In genomic region chr2:8515390-8515761, GRCh38 we compare ENCODE assay signal across 9 cellular contexts.
DNase-seq lines count a peak whose midpoint lies in the region; ATAC-seq and TF ChIP-seq lines count a peak whose summit lies in the region.
"Had no signal": no experiment of that assay in that cellular context is flagged by ENCODE, and none has a peak within 500 bp of the region (broad histone marks: within the 10 kb centered on the region; RNA-seq: fewer than 3 reads in every experiment).

No MANE protein-coding gene starts in this region.

- H3F3A ChIP-seq in Loucy (ENCODE audit: low read depth), result peaks cover 17% of the 10 kb centered on the region

- H3K27me3 ChIP-seq in Loucy (ENCODE audit: insufficient read depth, low read length, poor library complexity, severe bottlenecking), result no peaks in the 10 kb centered on the region
- no peaks in the 10 kb centered on the region for H3K27me3 ChIP-seq in transverse colon
- H3K27me3 ChIP-seq in gastroesophageal sphincter, result no peaks in the 10 kb centered on the region

- TF ChIP-seq EP300 in transverse colon (IDR thresholded peaks at IDR 0.05; ENCODE audit: low read depth) (no peak), gastroesophageal sphincter (IDR thresholded peaks at IDR 0.05) (no peak)

- H3K9ac ChIP-seq in Loucy (ENCODE audit: low read depth, low read length, poor library complexity, severe bottlenecking), result peak overlapping the region; percentile 84

- no peaks in the 10 kb centered on the region for H3K36me3 ChIP-seq in Loucy (ENCODE audit: insufficient read depth, low read length)
- H3K36me3 ChIP-seq in mucosa of descending colon (ENCODE audit: low read depth), result no peaks in the 10 kb centered on the region
- no peaks in the 10 kb centered on the region for H3K36me3 ChIP-seq in transverse colon
- H3K36me3 ChIP-seq in gastroesophageal sphincter, result no peaks in the 10 kb centered on the region

- no peak overlapping the region for H2AFZ ChIP-seq in Loucy (ENCODE audit: low read length)

- H3K9me3 ChIP-seq in Loucy (ENCODE audit: insufficient read depth, low read depth, low read length) (peaks cover 4% of the 10 kb centered on the region; the same call in 1 of the 2 replicates), mucosa of descending colon (no peaks in the 10 kb centered on the region), transverse colon (no peaks in the 10 kb centered on the region), gastroesophageal sphincter (peaks cover 0 to 6% (median 0%) of the 10 kb centered on the region in 3 donors)

- ATAC-seq in GM21528 (IDR thresholded peaks at IDR 0.05; ENCODE audit: low FRiP score, unreplicated experiment), result peak; percentile 63
- ATAC-seq in mucosa of descending colon, result peak; percentile 68
- no peak for ATAC-seq in gastroesophageal sphincter

- TF ChIP-seq POLR2A in transverse colon (IDR thresholded peaks at IDR 0.05), result no peak
- TF ChIP-seq POLR2A in gastroesophageal sphincter (IDR thresholded peaks at IDR 0.05), result no peak

- peak overlapping the region; percentile 67 for H3K4me3 ChIP-seq in Loucy (ENCODE audit: low read length, poor library complexity, severe bottlenecking)
- no peak overlapping the region for H3K4me3 ChIP-seq in mucosa of descending colon
- no peak overlapping the region for H3K4me3 ChIP-seq in transverse colon
- H3K4me3 ChIP-seq in gastroesophageal sphincter, result no peak overlapping the region

- H3K27ac ChIP-seq in transverse colon, result peak overlapping the region; percentile 23 to 61 (median 52)
- H3K27ac ChIP-seq in gastroesophageal sphincter, result peak overlapping the region in 1 of 4 donors; percentile 24
- H3K27ac ChIP-seq: epithelial cell of prostate had no signal

- DNase-seq in GM10266 (ENCODE audit: extremely low spot score), result peak; percentile 81
- DNase-seq in activated CD8-positive, alpha-beta memory T cell treated with anti-CD3 and anti-CD28 coated beads, Interleukin-2, amount 50 U/mL, for 1 hour (ENCODE audit: extremely low read depth), result peak; percentile 30
- DNase-seq in mucosa of descending colon, result peak; percentile 45 to 71 (median 60)
- peak; percentile 68 for DNase-seq in transverse colon
- no peak for DNase-seq in HuH-7 (ENCODE audit: low spot score)

- no peaks in the 10 kb centered on the region for H3K9me2 ChIP-seq in Loucy (replicated peaks; ENCODE audit: low read depth, low read length)

- no peaks in the 10 kb centered on the region for H3K79me2 ChIP-seq in Loucy (ENCODE audit: insufficient read depth, low read length)

- H3K4me2 ChIP-seq in Loucy (ENCODE audit: low read depth, low read length, poor library complexity, severe bottlenecking), result peak overlapping the region; percentile 86

- H3K4me1 ChIP-seq in Loucy (ENCODE audit: insufficient read depth, low read length, poor library complexity, severe bottlenecking), result peaks cover 69% of the 10 kb centered on the region
- peaks cover 14% of the 10 kb centered on the region for H3K4me1 ChIP-seq in mucosa of descending colon (ENCODE audit: low read depth)
- H3K4me1 ChIP-seq in transverse colon, result peaks cover 0 to 6% (median 2%) of the 10 kb centered on the region in 4 donors
- H3K4me1 ChIP-seq in gastroesophageal sphincter, result no peaks in the 10 kb centered on the region

- no peak for TF ChIP-seq CTCF in GM10266 (IDR thresholded peaks at IDR 0.05; ENCODE audit: control insufficient read depth, insufficient read depth, low read depth, missing control alignments)
- TF ChIP-seq CTCF in Loucy (conservative IDR thresholded peaks at IDR 0.05; ENCODE audit: low read length), result no peak
- no peak for TF ChIP-seq CTCF in mucosa of descending colon (IDR thresholded peaks at IDR 0.05)
- TF ChIP-seq CTCF in transverse colon (IDR thresholded peaks at IDR 0.05), result no peak
- TF ChIP-seq CTCF in gastroesophageal sphincter (IDR thresholded peaks at IDR 0.05), result no peak

- H4K20me1 ChIP-seq in Loucy (ENCODE audit: insufficient read depth, low read length, poor library complexity, severe bottlenecking), result no peaks in the 10 kb centered on the region

- WGBS in transverse colon (ENCODE audit: low coverage in 1 of 2), 2 donors, result 62% methylated on average over 7 of the region's 7 CpGs; no CpG with 5 or more reads in 1 of the 2 donors
- WGBS in gastroesophageal sphincter (ENCODE audit: low coverage in 1 of 2), 2 donors, result 75 to 76% methylated on average over 7 of the region's 7 CpGs

- in situ Hi-C loops in transverse colon (cut with MboI; ENCODE audit: low pct_ligation_motif_present in 1 of 4, low pct_unique_long_range_greater_than_20kb in 1 of 4, low sequenced_read_pairs in 3 of 4), result no loop called here

- intact Hi-C loops in mucosa of descending colon (cut with DNase I, micrococcal nuclease) (no loop called here), transverse colon (cut with DNase I; ENCODE audit: low total_unique reads) (no loop called here)
